7 cellular contexts compared by ENCODE assay signal in genomic region chr1:99685516-99686180, GRCh38. TPM values are rescaled to one million over a fixed set of nuclear protein-coding genes. Genes with fewer than 3 reads are reported as not detected.
DNase-seq lines count a peak whose midpoint lies in the region; ATAC-seq, FAIRE-seq and TF ChIP-seq lines count a peak whose summit lies in the region.

No MANE protein-coding gene starts in this region.

- H3K27me3 ChIP-seq in RWPE2 (ENCODE audit: insufficient read depth, poor library complexity, severe bottlenecking), result no peaks in the 10 kb centered on the region

- TF ChIP-seq POLR2A in GM12891 (IDR thresholded peaks at IDR 0.05; ENCODE audit: low read depth, low read length) (no peak), H54 (IDR thresholded peaks at IDR 0.05; ENCODE audit: low read depth, low read length) (no peak)

- DNase-seq in GM12891 (ENCODE audit: insufficient read length, low spot score) (peak; percentile 10), H54 (ENCODE audit: insufficient read length, low spot score) (peak; percentile 19), LHCN-M2 (ENCODE audit: low read depth) (peak; percentile 100), RWPE2 (ENCODE audit: low spot score) (no peak), astrocyte of the spinal cord (ENCODE audit: low read depth, low spot score) (peak; percentile 82), iPS DF 4.7 (ENCODE audit: extremely low read depth, low spot score) (peak; percentile 9), smooth muscle cell of the brain vasculature (ENCODE audit: low read depth, low spot score) (peak; percentile 78)

- H3K9me3 ChIP-seq in RWPE2 (ENCODE audit: severe bottlenecking), result no peaks in the 10 kb centered on the region

- H3K4me3 ChIP-seq in RWPE2 (ENCODE audit: severe bottlenecking) (no peak overlapping the region), astrocyte of the spinal cord (ENCODE audit: low read depth, low read length) (no peak overlapping the region)

- no peak overlapping the region for H3K27ac ChIP-seq in RWPE2 (ENCODE audit: poor library complexity, severe bottlenecking)

- peak; percentile 86 for ATAC-seq in RWPE2 (ENCODE audit: low read depth)

- H3K36me3 ChIP-seq in RWPE2 (ENCODE audit: low read depth), result no peaks in the 10 kb centered on the region

- H3K4me1 ChIP-seq in RWPE2 (ENCODE audit: insufficient read depth, poor library complexity, severe bottlenecking), result no peaks in the 10 kb centered on the region

- FAIRE-seq in GM12891 (lab: Jason Lieb, UNC) (peak; percentile 87), H54 (lab: Jason Lieb, UNC) (peak; percentile 93)

- in situ Hi-C loops in astrocyte of the spinal cord (cut with HindIII; ENCODE audit: low sequenced_read_pairs), result no loop called here

- TF ChIP-seq CTCF in RWPE2 (IDR thresholded peaks at IDR 0.05; ENCODE audit: poor library complexity, severe bottlenecking), result peak; percentile 70
- TF ChIP-seq CTCF in astrocyte of the spinal cord (IDR thresholded peaks at IDR 0.05; ENCODE audit: low read depth, low read length), result peak; percentile 56

TF ChIP-seq in GM12891, 5 proteins besides CTCF, POLR2A, EP300 and RAD21:
- TF ChIP-seq TAF1 (IDR thresholded peaks at IDR 0.05; ENCODE audit: low read depth, low read length) (no peak), PAX5 (IDR thresholded peaks at IDR 0.05; ENCODE audit: insufficient read depth, low read length, severe bottlenecking) (no peak), SPI1 (IDR thresholded peaks at IDR 0.05; ENCODE audit: low read depth, low read length) (no peak), POLR2AphosphoS5 (IDR thresholded peaks at IDR 0.05; ENCODE audit: low read depth, low read length) (no peak), POU2F2 (IDR thresholded peaks at IDR 0.05; ENCODE audit: low read depth, low read length) (no peak)

RNA-seq across cellular contexts. Expression of gene PALMD, which starts 39.7 kb away (rescaled TPM):
- polyA plus RNA-seq in GM12891 (2012; ENCODE audit: low read depth, missing spikeins), result not detected
- 56.5 and 75.1 TPM in 2 replicates for total RNA-seq in LHCN-M2 (2014; rRNA removed)
- 15.7 TPM for polyA plus RNA-seq in LHCN-M2 (2012)
